ENCODE assay signal across 10 cellular contexts in genomic region chr20:62622178-62622876, GRCh38. TPM values are rescaled to one million over a fixed set of nuclear protein-coding genes. Genes with fewer than 3 reads are reported as not detected.
DNase-seq lines count a peak whose midpoint lies in the region; ATAC-seq lines count a peak whose summit lies in the region.
"Had no signal": no experiment of that assay in that cellular context is flagged by ENCODE, and none has a peak within 500 bp of the region (broad histone marks: within the 10 kb centered on the region; RNA-seq: fewer than 3 reads in every experiment).

No MANE protein-coding gene starts in this region.

- H3K36me3 ChIP-seq in muscle layer of duodenum (ENCODE audit: control insufficient read depth in 1 of 2, insufficient read depth in 2 of 2, low read length in 2 of 2): no peaks in the 10 kb centered on the region
- no peaks in the 10 kb centered on the region for H3K36me3 ChIP-seq in urinary bladder (ENCODE audit: insufficient read depth)

- intact Hi-C loops in Right ventricle myocardium superior (cut with DNase I) (no loop called here), left ventricle myocardium superior (cut with micrococcal nuclease) (no loop called here)

- H3K27me3 ChIP-seq in muscle layer of duodenum (ENCODE audit: low read depth, low read length): no peaks in the 10 kb centered on the region

- H3K4me1 ChIP-seq in muscle layer of duodenum (ENCODE audit: control insufficient read depth in 1 of 2, insufficient read depth in 2 of 2, low read length in 2 of 2): peaks cover 11 to 17% of the 10 kb centered on the region in 2 donors
- H3K4me1 ChIP-seq in urinary bladder (ENCODE audit: insufficient read depth): no peaks in the 10 kb centered on the region

- ATAC-seq in Right ventricle myocardium superior (ENCODE audit: poor library complexity): no peak
- ATAC-seq in left ventricle myocardium superior: no peak
- ATAC-seq in central memory CD8-positive, alpha-beta T cell (replicated peaks; ENCODE audit: extremely low read depth, poor library complexity, severe bottlenecking): no peak
- ATAC-seq in HG03196 (IDR thresholded peaks at IDR 0.05; ENCODE audit: unreplicated experiment): no peak

- H3K27ac ChIP-seq in muscle layer of duodenum (ENCODE audit: low read length): peak overlapping the region; percentile 94
- peak overlapping the region; percentile 91 for H3K27ac ChIP-seq in urinary bladder (ENCODE audit: low read depth)

- H3K9me3 Mint-ChIP-seq in central memory CD8-positive, alpha-beta T cell: no peaks in the 10 kb centered on the region

- 86% methylated on average over 25 of the region's 25 CpGs for WGBS in urinary bladder

- peak; percentile 20 for DNase-seq in Right ventricle myocardium superior
- DNase-seq in left ventricle myocardium superior: no peak
- no peak for DNase-seq in central memory CD8-positive, alpha-beta T cell (ENCODE audit: low spot score in 2 of 2)
- DNase-seq in GF-D8 (lab: John Stamatoyannopoulos, UW): no peak
- DNase-seq in NCI-H1048 (lab: John Stamatoyannopoulos, UW): no peak
- DNase-seq: NCI-H2029, SHP77 had no signal

- H3K4me3 ChIP-seq in muscle layer of duodenum (ENCODE audit: low read depth in 1 of 2, low read length in 2 of 2) (no peak overlapping the region), urinary bladder (ENCODE audit: low read depth, low read length) (no peak overlapping the region)

- H3K36me3 Mint-ChIP-seq in central memory CD8-positive, alpha-beta T cell (ENCODE audit: insufficient read depth): peaks cover 6% of the 10 kb centered on the region

- H3K27ac Mint-ChIP-seq in central memory CD8-positive, alpha-beta T cell (ENCODE audit: low read depth): peak overlapping the region; percentile 49

- H3K4me1 Mint-ChIP-seq in central memory CD8-positive, alpha-beta T cell: peaks cover 23% of the 10 kb centered on the region

- H3K27me3 Mint-ChIP-seq in central memory CD8-positive, alpha-beta T cell: no peaks in the 10 kb centered on the region

- H3K4me3 Mint-ChIP-seq in central memory CD8-positive, alpha-beta T cell: no peak overlapping the region

- no peaks in the 10 kb centered on the region for H3K9me3 ChIP-seq in muscle layer of duodenum (ENCODE audit: control insufficient read depth in 1 of 2, low read length in 2 of 2)

RNA-seq across cellular contexts. Expression of gene SLCO4A1, which starts 20.0 kb away (rescaled TPM):
- total RNA-seq in Right ventricle myocardium superior (12.1 TPM), left ventricle myocardium superior (9.4 TPM), urinary bladder (1.4 TPM)
- 24.8 TPM for polyA plus RNA-seq in urinary bladder
